8 cellular contexts compared by ENCODE assay signal in genomic region chr1:150566589-150567340, GRCh38. TPM values are rescaled to one million over a fixed set of nuclear protein-coding genes. Genes with fewer than 3 reads are reported as not detected.
DNase-seq lines count a peak whose midpoint lies in the region; ATAC-seq and TF ChIP-seq lines count a peak whose summit lies in the region.

No MANE protein-coding gene starts in this region.

- H3K9me3 Mint-ChIP-seq in CD14-positive monocyte: peaks cover 0 to 2% (median 0%) of the 10 kb centered on the region in 7 donors
- H3K9me3 Mint-ChIP-seq in effector memory CD8-positive, alpha-beta T cell: no peaks in the 10 kb centered on the region

- peaks cover 76% of the 10 kb centered on the region for H3K4me1 ChIP-seq in Panc1 (ENCODE audit: control insufficient read depth, insufficient read depth, low read length)
- peaks cover 37 to 52% of the 10 kb centered on the region in 2 donors for H3K4me1 ChIP-seq in neuronal stem cell (ENCODE audit: control insufficient read depth in 2 of 2, insufficient read depth in 1 of 2, low read depth in 1 of 2, low read length in 2 of 2)

- POLR2A ChIA-PET in Panc1 (lab: Charles Lee): interaction anchor here (0.5 to 1.2 kb wide), 2 partner anchors 12 to 412 kb away, joined by 3 read pairs; partner anchors contain the start of gene MCL1

- in situ Hi-C loops in Panc1 (cut with HindIII; ENCODE audit: low pct_unique_long_range_greater_than_20kb, low sequenced_read_pairs): no loop called here

- TF ChIP-seq CTCF in CD14-positive monocyte (IDR thresholded peaks at IDR 0.05) (no peak), Panc1 (IDR thresholded peaks at IDR 0.05) (no peak)

- H3K23ac ChIP-seq in neuronal stem cell (ENCODE audit: low read depth, low read length, poor library complexity): peak overlapping the region; percentile 9

- no peak overlapping the region for H4K8ac ChIP-seq in neuronal stem cell (ENCODE audit: low read depth, low read length)

- peak overlapping the region; percentile 91 to 93 (median 92) for H3K27ac Mint-ChIP-seq in CD14-positive monocyte
- peak overlapping the region; percentile 98 to 99 for H3K27ac Mint-ChIP-seq in effector memory CD8-positive, alpha-beta T cell

- H2BK120ac ChIP-seq in neuronal stem cell (ENCODE audit: low read depth, low read length): no peak overlapping the region

- H3K18ac ChIP-seq in neuronal stem cell (ENCODE audit: low read length): peak overlapping the region; percentile 37

- no peak overlapping the region for H2BK5ac ChIP-seq in neuronal stem cell (ENCODE audit: low read length)

- no CpG with 5 or more reads among the region's 12 CpGs for WGBS in neuronal stem cell (ENCODE audit: extremely low coverage in 2 of 2, insufficient read length in 2 of 2, insufficient replicate concordance in 1 of 2), 2 donors

- H3K27ac ChIP-seq in Panc1 (ENCODE audit: low read length) (peak overlapping the region; percentile 82), neuronal stem cell (replicated peaks; ENCODE audit: low read length) (peak overlapping the region; percentile 99)

- H3K79me1 ChIP-seq in neuronal stem cell (ENCODE audit: low read depth, low read length): peaks cover 9% of the 10 kb centered on the region

- no peak overlapping the region for H3K4me2 ChIP-seq in neuronal stem cell (ENCODE audit: insufficient read depth, low read length, poor library complexity, severe bottlenecking)

- peak overlapping the region; percentile 95 for H2BK12ac ChIP-seq in neuronal stem cell (ENCODE audit: low read length)

- peaks cover 44 to 63% of the 10 kb centered on the region in 2 donors for H3K36me3 Mint-ChIP-seq in CD14-positive monocyte
- peaks cover 83% of the 10 kb centered on the region for H3K36me3 Mint-ChIP-seq in effector memory CD8-positive, alpha-beta T cell (ENCODE audit: insufficient read depth)

- no peak overlapping the region for H2AFZ ChIP-seq in neuronal stem cell (ENCODE audit: low read length)

- H3K4ac ChIP-seq in neuronal stem cell (ENCODE audit: low read length): peak overlapping the region; percentile 26

- CTCF ChIA-PET in Panc1 (lab: Charles Lee): no interaction called here

- H3K36me3 ChIP-seq in Panc1 (ENCODE audit: control insufficient read depth, insufficient read depth, low read length) (no peaks in the 10 kb centered on the region), neuronal stem cell (replicated peaks in 1 of 2; ENCODE audit: control insufficient read depth in 2 of 2, insufficient read depth in 2 of 2, low read length in 2 of 2) (peaks cover 2 to 15% of the 10 kb centered on the region in 2 donors)

- ATAC-seq in Panc1 (no peak), GM21723 (IDR thresholded peaks at IDR 0.05; ENCODE audit: unreplicated experiment) (no peak), GM21576 (IDR thresholded peaks at IDR 0.05; ENCODE audit: unreplicated experiment) (no peak)
- ATAC-seq in effector memory CD8-positive, alpha-beta T cell (replicated peaks): no peak

- no peaks in the 10 kb centered on the region for H3K9me3 ChIP-seq in Panc1 (ENCODE audit: control insufficient read depth, insufficient read depth, low read depth, low read length)
- H3K9me3 ChIP-seq in neuronal stem cell (replicated peaks in 1 of 2; ENCODE audit: control insufficient read depth in 2 of 2, insufficient read depth in 1 of 2, low read depth in 1 of 2, low read length in 2 of 2): no peaks in the 10 kb centered on the region

- H3K14ac ChIP-seq in neuronal stem cell (ENCODE audit: low read length): no peak overlapping the region

- peaks cover 91% of the 10 kb centered on the region for H3K4me1 Mint-ChIP-seq in CD14-positive monocyte
- H3K4me1 Mint-ChIP-seq in effector memory CD8-positive, alpha-beta T cell (ENCODE audit: low read depth in 2 of 2): peaks cover 77 to 83% of the 10 kb centered on the region in 2 donors

- peak overlapping the region; percentile 37 for H3K9ac ChIP-seq in neuronal stem cell (ENCODE audit: low read depth, low read length, poor library complexity)

- peak overlapping the region; percentile 50 to 82 for H3K4me3 Mint-ChIP-seq in CD14-positive monocyte
- peak overlapping the region; percentile 88 to 99 for H3K4me3 Mint-ChIP-seq in effector memory CD8-positive, alpha-beta T cell

- DNase-seq in CD14-positive monocyte (ENCODE audit: low spot score) (no peak), Panc1 (ENCODE audit: low read depth, low spot score) (no peak), neuronal stem cell (ENCODE audit: low spot score) (no peak), NCI-H526 treated with DMSO at 0.1 percent for 48 hours (lab: John Stamatoyannopoulos, UW) (no peak), medulla oblongata (ENCODE audit: extremely low spot score) (no peak)
- DNase-seq in effector memory CD8-positive, alpha-beta T cell: no peak

- intact Hi-C loops in CD14-positive monocyte (cut with micrococcal nuclease): no loop called here
- intact Hi-C loops in Panc1 (cut with micrococcal nuclease; ENCODE audit: unreplicated experiment): no loop called here

- H4K91ac ChIP-seq in neuronal stem cell (ENCODE audit: low read depth, low read length, poor library complexity): no peak overlapping the region

- peak overlapping the region; percentile 79 for H2AK5ac ChIP-seq in neuronal stem cell (ENCODE audit: low read depth, low read length)

- H3K27me3 ChIP-seq in Panc1 (ENCODE audit: control insufficient read depth, insufficient read depth, low read length): no peaks in the 10 kb centered on the region
- H3K27me3 ChIP-seq in neuronal stem cell (ENCODE audit: control insufficient read depth in 3 of 3, insufficient read depth in 3 of 3, low read depth in 1 of 3, low read length in 3 of 3): no peaks in the 10 kb centered on the region

- no TSS peak for BruUV-seq in Panc1 (replicated peaks; lab: Mats Ljungman, UMichigan)

- peaks cover 0 to 3% (median 0%) of the 10 kb centered on the region in 3 donors for H3K27me3 Mint-ChIP-seq in CD14-positive monocyte (ENCODE audit: low read depth in 3 of 3)
- H3K27me3 Mint-ChIP-seq in effector memory CD8-positive, alpha-beta T cell: no peaks in the 10 kb centered on the region

- no peak overlapping the region for H2BK15ac ChIP-seq in neuronal stem cell (ENCODE audit: low read length)

- H3K4me3 ChIP-seq in Panc1 (ENCODE audit: low read depth in 2 of 2, low read length in 2 of 2) (no peak overlapping the region), neuronal stem cell (ENCODE audit: low read length in 2 of 2) (no peak overlapping the region)

RNA-seq across cellular contexts. Expression of gene MCL1, which starts 12.6 kb away (rescaled TPM):
- 100 to 1,000 TPM; 287 to 301 TPM for polyA plus RNA-seq in CD14-positive monocyte
- total RNA-seq in Panc1 (2021; ENCODE audit: unreplicated experiment): 126 TPM
- 76.7 TPM for polyA plus RNA-seq in Panc1 (2012; ENCODE audit: insufficient read length)
- polyA plus RNA-seq in neuronal stem cell (2013, experiment 1 of 2): 117 TPM
- 117 TPM for polyA plus RNA-seq in neuronal stem cell (2013, experiment 2 of 2)

RNA-seq across cellular contexts. Expression of gene ADAMTSL4, which starts 17.6 kb away (rescaled TPM):
- polyA plus RNA-seq in CD14-positive monocyte: 1 to 10 TPM; 2.5 to 2.8 TPM
- 9.5 TPM for total RNA-seq in Panc1 (2021; ENCODE audit: unreplicated experiment)
- polyA plus RNA-seq in Panc1 (2012; ENCODE audit: insufficient read length): 10.4 TPM
- 0.14 TPM for polyA plus RNA-seq in neuronal stem cell (2013, experiment 1 of 2)
- polyA plus RNA-seq in neuronal stem cell (2013, experiment 2 of 2): 0.17 TPM

RNA-seq across cellular contexts. Expression of gene FALEC, which starts 51.2 kb away (rescaled TPM):
- not detected for polyA plus RNA-seq in CD14-positive monocyte
- 1.0 TPM for total RNA-seq in Panc1 (2021; ENCODE audit: unreplicated experiment)
- 0.53 TPM for polyA plus RNA-seq in Panc1 (2012; ENCODE audit: insufficient read length)
- 0.67 TPM for polyA plus RNA-seq in neuronal stem cell (2013, experiment 1 of 2)
- polyA plus RNA-seq in neuronal stem cell (2013, experiment 2 of 2): 1.1 TPM

RNA-seq across cellular contexts. Expression of gene ECM1, which starts 58.9 kb away (rescaled TPM):
- polyA plus RNA-seq in CD14-positive monocyte: not detected
- total RNA-seq in Panc1 (2021; ENCODE audit: unreplicated experiment): 2.2 TPM
- polyA plus RNA-seq in Panc1 (2012; ENCODE audit: insufficient read length): 1.2 TPM
- polyA plus RNA-seq in neuronal stem cell (2013, experiment 1 of 2): 0.91 TPM
- polyA plus RNA-seq in neuronal stem cell (2013, experiment 2 of 2): 0.91 TPM
